ENCODE assay signal across 22 cellular contexts in the genomic region with DNA sequence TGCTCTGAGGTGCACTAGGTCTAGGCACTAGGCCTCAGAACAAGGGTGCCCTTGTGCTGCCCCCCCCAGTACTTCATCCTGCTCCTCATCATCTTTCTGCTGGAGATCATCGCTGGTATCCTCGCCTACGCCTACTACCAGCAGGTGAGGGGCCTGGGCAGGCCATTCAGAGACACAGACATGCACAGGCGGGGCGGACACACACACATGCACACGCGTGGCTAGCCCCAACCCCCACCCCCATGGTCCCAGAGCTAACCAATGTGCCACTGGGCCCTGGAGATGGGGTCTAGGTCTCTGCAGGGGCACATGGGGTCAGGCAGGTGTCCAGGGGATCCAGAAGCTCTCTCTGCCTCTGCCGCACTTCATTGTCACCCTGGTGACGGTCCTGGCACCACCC. TPM values are rescaled to one million over a fixed set of nuclear protein-coding genes. Genes with fewer than 3 reads are reported as not detected.
DNase-seq lines count a peak whose midpoint lies in the region; ATAC-seq, FAIRE-seq and TF ChIP-seq lines count a peak whose summit lies in the region.
"Had no signal": no experiment of that assay in that cellular context is flagged by ENCODE, and none has a peak within 500 bp of the region (broad histone marks: within the 10 kb centered on the region; RNA-seq: fewer than 3 reads in every experiment).

No MANE protein-coding gene starts in this region.

- TF ChIP-seq CTCF in HCT116 (IDR thresholded peaks at IDR 0.05 in 2 of 3, conservative IDR thresholded peaks at IDR 0.05 in 1 of 3; ENCODE audit: borderline replicate concordance in 1 of 3, insufficient read depth in 1 of 3, low read depth in 2 of 3, low read length in 2 of 3) (no peak), RWPE1 (conservative IDR thresholded peaks at IDR 0.05; ENCODE audit: low read depth) (no peak)

- WGBS in neuronal stem cell (ENCODE audit: extremely low coverage in 2 of 2, insufficient read length in 2 of 2, insufficient replicate concordance in 1 of 2), 2 donors: no CpG with 5 or more reads among the region's 9 CpGs

- RAD21 ChIA-PET in HCT116 (lab: Charles Lee; ENCODE audit: low non-redundant PET in 1 of 2, low total read pairs in 2 of 2, uncharacterized antibody in 2 of 2, unreplicated experiment in 2 of 2): no interaction called here

- H2AK5ac ChIP-seq in neuronal stem cell (ENCODE audit: low read depth, low read length): peak overlapping the region; percentile 35

- peaks cover 3 to 44% of the 10 kb centered on the region in 2 experiments; a peak in 3 of 4 replicates for H3K36me3 ChIP-seq in HCT116 (ENCODE audit: control insufficient read depth in 1 of 2, insufficient read depth in 2 of 2, low read length in 2 of 2)
- H3K36me3 ChIP-seq in neuronal stem cell (replicated peaks in 1 of 2; ENCODE audit: control insufficient read depth in 2 of 2, insufficient read depth in 2 of 2, low read length in 2 of 2): peaks cover 48 to 62% of the 10 kb centered on the region in 2 donors
- H3K36me3 ChIP-seq: neural progenitor cell had no signal

- H3K4me1 ChIP-seq in HCT116 (ENCODE audit: control insufficient read depth in 1 of 2, insufficient read depth in 2 of 2, low read length in 2 of 2) (peaks cover 39 to 81% of the 10 kb centered on the region in 2 experiments), neuronal stem cell (ENCODE audit: control insufficient read depth in 2 of 2, insufficient read depth in 1 of 2, low read depth in 1 of 2, low read length in 2 of 2) (peaks cover 20 to 24% of the 10 kb centered on the region in 2 donors)

- TF ChIP-seq POLR2A in HCT116 (IDR thresholded peaks at IDR 0.05; ENCODE audit: borderline replicate concordance, extremely low read depth, insufficient read depth, insufficient read length): no peak

- no peak overlapping the region for H2BK15ac ChIP-seq in neuronal stem cell (ENCODE audit: low read length)

- H2BK120ac ChIP-seq in neuronal stem cell (ENCODE audit: low read depth, low read length): no peak overlapping the region

- peak overlapping the region; percentile 85 for H3K23ac ChIP-seq in neuronal stem cell (ENCODE audit: low read depth, low read length, poor library complexity)

- no peak overlapping the region for H2AFZ ChIP-seq in HCT116 (ENCODE audit: low read depth, low read length, poor library complexity, severe bottlenecking)
- no peak overlapping the region for H2AFZ ChIP-seq in neuronal stem cell (ENCODE audit: low read length)
- H2AFZ ChIP-seq: neural progenitor cell had no signal

- DNase-seq in HCT116 (ENCODE audit: low read depth, low spot score) (no peak), RWPE1 (ENCODE audit: low spot score) (no peak), neuronal stem cell (ENCODE audit: low spot score) (no peak), hypothalamus (lab: John Stamatoyannopoulos, UW) (no peak), RCC 7860 (ENCODE audit: low spot score) (no peak)
- DNase-seq: activated CD4-positive, alpha-beta T cell treated with anti-CD3 and anti-CD28 coated beads, Interleukin-2, amount 50 U/mL, for 4 hours; activated CD4-positive, CD25-positive, alpha-beta regulatory T cell; activated naive CD4-positive, alpha-beta T cell treated with anti-CD3 and anti-CD28 coated beads, Interleukin-2, amount 50 U/mL, for 16 hours; anterior cingulate cortex; CD4-positive, alpha-beta memory T cell; central memory CD4-positive, alpha-beta T cell; DMS153; KBM-7; MM.1S; NCI-H1417 treated with DMSO at 0.1 percent for 48 hours; NCI-H446; NCI-H82; SHP77; T-cell had no signal

- H3K27ac ChIP-seq in HCT116 (ENCODE audit: low read depth, low read length): peak overlapping the region; percentile 97
- peak overlapping the region; percentile 99 for H3K27ac ChIP-seq in RWPE1
- no peak overlapping the region for H3K27ac ChIP-seq in neuronal stem cell (replicated peaks; ENCODE audit: low read length)
- H3K27ac ChIP-seq: neural progenitor cell had no signal

- H3K79me2 ChIP-seq in HCT116 (ENCODE audit: insufficient read depth, low read length): peaks cover 84% of the 10 kb centered on the region

- no peak overlapping the region for H3K4me3 ChIP-seq in HCT116 (replicated peaks in 1 of 2; ENCODE audit: low read depth in 1 of 2, low read length in 2 of 2)
- H3K4me3 ChIP-seq in neuronal stem cell (ENCODE audit: low read length in 2 of 2): no peak overlapping the region
- H3K4me3 ChIP-seq: neural progenitor cell, upper lobe of left lung had no signal

- H3K18ac ChIP-seq in neuronal stem cell (ENCODE audit: low read length): no peak overlapping the region

- H3K27me3 ChIP-seq in HCT116 (ENCODE audit: insufficient read depth, low read length): no peaks in the 10 kb centered on the region
- H3K27me3 ChIP-seq in neuronal stem cell (ENCODE audit: control insufficient read depth in 3 of 3, insufficient read depth in 3 of 3, low read depth in 1 of 3, low read length in 3 of 3): peaks cover 0 to 6% (median 4%) of the 10 kb centered on the region in 3 experiments
- H3K27me3 ChIP-seq: upper lobe of left lung had no signal

- CTCF ChIA-PET in HCT116 (lab: Charles Lee) (no interaction called here), RWPE1 (lab: Yijun Ruan, JAX) (no interaction called here)

- no peak overlapping the region for H3K14ac ChIP-seq in neuronal stem cell (ENCODE audit: low read length)

- ATAC-seq in HCT116 (no peak), GM21786 (IDR thresholded peaks at IDR 0.05; ENCODE audit: unreplicated experiment) (no peak)
- ATAC-seq: T-cell had no signal

- FAIRE-seq in RCC 7860 (lab: Jason Lieb, UNC): no peak

- no peaks in the 10 kb centered on the region for H3K9me2 ChIP-seq in HCT116 (ENCODE audit: insufficient read depth)

- no peak overlapping the region for H4K8ac ChIP-seq in neuronal stem cell (ENCODE audit: low read depth, low read length)

- intact Hi-C loops in HCT116 (cut with micrococcal nuclease): no loop called here

- no peak overlapping the region for H4K91ac ChIP-seq in neuronal stem cell (ENCODE audit: low read depth, low read length, poor library complexity)

- H3K9ac ChIP-seq in HCT116 (ENCODE audit: low read length): 0 out of 2 replicates have a peak overlapping the region, but pooled peaks have one; percentile 17
- no peak overlapping the region for H3K9ac ChIP-seq in neuronal stem cell (ENCODE audit: low read depth, low read length, poor library complexity)
- H3K9ac ChIP-seq: neural progenitor cell had no signal

- POLR2A ChIA-PET in HCT116 (lab: Charles Lee): no interaction called here
- POLR2A ChIA-PET in RWPE1 (lab: Yijun Ruan, JAX; ENCODE audit: low non-redundant PET): no interaction called here

- H2BK5ac ChIP-seq in neuronal stem cell (ENCODE audit: low read length): peak overlapping the region; percentile 13

- no peak overlapping the region for H2BK12ac ChIP-seq in neuronal stem cell (ENCODE audit: low read length)

- BruUV-seq in HCT116 (replicated peaks; lab: Mats Ljungman, UMichigan): no TSS peak

- H3K79me1 ChIP-seq in neuronal stem cell (ENCODE audit: low read depth, low read length): peaks cover 36% of the 10 kb centered on the region

- no peak overlapping the region for H3K4me2 ChIP-seq in HCT116 (ENCODE audit: low read length)
- H3K4me2 ChIP-seq in neuronal stem cell (ENCODE audit: insufficient read depth, low read length, poor library complexity, severe bottlenecking): peak overlapping the region; percentile 18
- H3K4me2 ChIP-seq: neural progenitor cell had no signal

- H3K9me3 ChIP-seq in HCT116 (ENCODE audit: control insufficient read depth in 1 of 2, insufficient read depth in 1 of 2, low read depth in 1 of 2, low read length in 2 of 2) (no peaks in the 10 kb centered on the region), neuronal stem cell (replicated peaks in 1 of 2; ENCODE audit: control insufficient read depth in 2 of 2, insufficient read depth in 1 of 2, low read depth in 1 of 2, low read length in 2 of 2) (peaks cover 0 to 3% of the 10 kb centered on the region in 2 donors)
- H3K9me3 ChIP-seq: upper lobe of left lung had no signal

- peaks cover 23% of the 10 kb centered on the region; the same call in 1 of the 2 replicates for H4K20me1 ChIP-seq in HCT116 (ENCODE audit: insufficient read depth)

- no peak overlapping the region for H3K4ac ChIP-seq in neuronal stem cell (ENCODE audit: low read length)

- TF ChIP-seq RAD21 in HCT116 (IDR thresholded peaks at IDR 0.05; ENCODE audit: low read depth): no peak

TF ChIP-seq in HCT116, 20 proteins besides CTCF, POLR2A, EP300 and RAD21:
- TF ChIP-seq EZH2 (IDR thresholded peaks at IDR 0.05) (no peak), SRF (IDR thresholded peaks at IDR 0.05; ENCODE audit: low read depth) (no peak), EGR1 (IDR thresholded peaks at IDR 0.05; ENCODE audit: low read depth) (no peak), SIN3A (IDR thresholded peaks at IDR 0.05; ENCODE audit: low read depth) (no peak), TCF7L2 (IDR thresholded peaks at IDR 0.05; ENCODE audit: borderline replicate concordance, extremely low read depth, insufficient read depth, insufficient read length) (no peak)
- TF ChIP-seq, protein P1, sequence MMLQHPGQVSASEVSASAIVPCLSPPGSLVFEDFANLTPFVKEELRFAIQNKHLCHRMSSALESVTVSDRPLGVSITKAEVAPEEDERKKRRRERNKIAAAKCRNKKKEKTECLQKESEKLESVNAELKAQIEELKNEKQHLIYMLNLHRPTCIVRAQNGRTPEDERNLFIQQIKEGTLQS (IDR thresholded peaks at IDR 0.05): no peak
TF ChIP-seq in HCT116: peak in this region for 0.

RNA-seq across cellular contexts. Expression of gene CD151, which starts 3.9 kb away (rescaled TPM):
- total RNA-seq in HCT116 (2021; ENCODE audit: unreplicated experiment): 296 TPM
- polyA plus RNA-seq in HCT116 (2012): 435 and 571 TPM in 2 replicates
- 74.1 TPM for polyA plus RNA-seq in neuronal stem cell (2013, experiment 1 of 2)
- polyA plus RNA-seq in neuronal stem cell (2013, experiment 2 of 2): 74.3 TPM

RNA-seq across cellular contexts. Expression of gene POLR2L, which starts 5.6 kb away (rescaled TPM):
- total RNA-seq in HCT116 (2021; ENCODE audit: unreplicated experiment): 211 TPM
- 308 and 311 TPM in 2 replicates for polyA plus RNA-seq in HCT116 (2012)
- 129 TPM for polyA plus RNA-seq in neuronal stem cell (2013, experiment 1 of 2)
- 129 TPM for polyA plus RNA-seq in neuronal stem cell (2013, experiment 2 of 2)

RNA-seq across cellular contexts. Expression of gene TSPAN4, which starts 6.0 kb away (rescaled TPM):
- total RNA-seq in HCT116 (2021; ENCODE audit: unreplicated experiment): 50.3 TPM
- polyA plus RNA-seq in HCT116 (2012): 61.5 and 64.3 TPM in 2 replicates
- polyA plus RNA-seq in neuronal stem cell (2013, experiment 1 of 2): 39.4 TPM
- 35.6 TPM for polyA plus RNA-seq in neuronal stem cell (2013, experiment 2 of 2)

RNA-seq across cellular contexts. Expression of gene CRACR2B, which starts 9.0 kb away (rescaled TPM):
- 11.8 TPM for total RNA-seq in HCT116 (2021; ENCODE audit: unreplicated experiment)
- polyA plus RNA-seq in HCT116 (2012): 9.1 and 10.2 TPM in 2 replicates
- polyA plus RNA-seq in neuronal stem cell (2013, experiment 1 of 2): 12.4 TPM
- 11.8 TPM for polyA plus RNA-seq in neuronal stem cell (2013, experiment 2 of 2)
- polyA plus RNA-seq: CD4-positive, alpha-beta memory T cell had no signal

RNA-seq across cellular contexts. Expression of gene PNPLA2, which starts 18.0 kb away (rescaled TPM):
- 124 TPM for total RNA-seq in HCT116 (2021; ENCODE audit: unreplicated experiment)
- polyA plus RNA-seq in HCT116 (2012): 115 and 142 TPM in 2 replicates
- 34.4 TPM for polyA plus RNA-seq in neuronal stem cell (2013, experiment 1 of 2)
- 33.9 TPM for polyA plus RNA-seq in neuronal stem cell (2013, experiment 2 of 2)
